Comparison of ENCODE assay signal across 23 cellular contexts in genomic region chr5:157481666-157482065, GRCh38. TPM values are rescaled to one million over a fixed set of nuclear protein-coding genes. Genes with fewer than 3 reads are reported as not detected.
"Had no signal": no experiment of that assay in that cellular context is flagged by ENCODE, and none has a peak within 500 bp of the region (broad histone marks: within the 10 kb centered on the region; RNA-seq: fewer than 3 reads in every experiment).

No MANE protein-coding gene starts in this region.

- H3K4me1 Mint-ChIP-seq: mesothelial cell of epicardium had no signal

- H3K27me3 Mint-ChIP-seq: activated naive CD8-positive, alpha-beta T cell treated with anti-CD3 and anti-CD28 coated beads, Interleukin-2, amount 10 ng/mL, durations not matched to agents 7 days and 5 days; activated T-cell treated with anti-CD3 and anti-CD28 coated beads, Interleukin-2, amount 50 U/mL, for 24 hours had no signal

- H3K27ac Mint-ChIP-seq: endodermal cell, mesothelial cell of epicardium had no signal

- H3K4me1 ChIP-seq: uterus had no signal

- H3K9me3 ChIP-seq: body of pancreas, tibial nerve, uterus had no signal

- DNase-seq: activated CD4-positive, alpha-beta T cell treated with anti-CD3 and anti-CD28 coated beads, Interleukin-2, amount 50 U/mL, for 4 hours; activated naive CD8-positive, alpha-beta T cell treated with anti-CD3 and anti-CD28 coated beads, Interleukin-2, amount 10 ng/mL, durations not matched to agents 7 days and 5 days; activated T-cell treated with anti-CD3 and anti-CD28 coated beads, Interleukin-2, amount 50 U/mL, for 24 hours; amygdala; body of pancreas; caudate nucleus; dorsolateral prefrontal cortex; endodermal cell; foreskin melanocyte; glutamatergic neuron; hypothalamus; occipital lobe; posterior cingulate gyrus; stimulated activated naive CD8-positive, alpha-beta T cell treated with anti-CD3 and anti-CD28 coated beads, Interleukin-15, Interleukin-2, amounts not matched to agents 100 U/mL and 50 U/mL, for 24 hours; SW 1271; T1000; uterus had no signal

- H3K27me3 ChIP-seq: body of pancreas, dorsolateral prefrontal cortex, tibial nerve, uterus had no signal

- H3K9me3 Mint-ChIP-seq: activated naive CD8-positive, alpha-beta T cell treated with anti-CD3 and anti-CD28 coated beads, Interleukin-2, amount 10 ng/mL, durations not matched to agents 7 days and 5 days; activated T-cell treated with anti-CD3 and anti-CD28 coated beads, Interleukin-2, amount 50 U/mL, for 24 hours; endodermal cell; mesothelial cell of epicardium had no signal

- H3K4me3 Mint-ChIP-seq: activated naive CD8-positive, alpha-beta T cell treated with anti-CD3 and anti-CD28 coated beads, Interleukin-2, amount 10 ng/mL, durations not matched to agents 7 days and 5 days; activated T-cell treated with anti-CD3 and anti-CD28 coated beads, Interleukin-2, amount 50 U/mL, for 24 hours; endodermal cell; mesothelial cell of epicardium had no signal

- H3K4me3 ChIP-seq: body of pancreas, dorsolateral prefrontal cortex, lung, tibial nerve, uterus had no signal

- ATAC-seq: body of pancreas; stimulated activated naive CD8-positive, alpha-beta T cell treated with anti-CD3 and anti-CD28 coated beads, Interleukin-15, Interleukin-2, amounts not matched to agents 100 U/mL and 50 U/mL, for 24 hours had no signal

- H3K36me3 ChIP-seq: uterus had no signal

- H3K27ac ChIP-seq: body of pancreas, dorsolateral prefrontal cortex, epithelial cell of prostate, uterus had no signal

RNA-seq across cellular contexts. Expression of gene NIPAL4, which starts 21.7 kb away (rescaled TPM):
- total RNA-seq: activated naive CD8-positive, alpha-beta T cell treated with anti-CD3 and anti-CD28 coated beads, Interleukin-2, amount 10 ng/mL, durations not matched to agents 7 days and 5 days; body of pancreas; endodermal cell; occipital lobe; SK-MEL-5 had no signal
- polyA plus RNA-seq: neural cell had no signal
